Comparison of ENCODE assay signal across 8 cellular contexts in genomic region chr20:3766832-3767433, GRCh38. TPM values are rescaled to one million over a fixed set of nuclear protein-coding genes. Genes with fewer than 3 reads are reported as not detected.
DNase-seq lines count a peak whose midpoint lies in the region; ATAC-seq and TF ChIP-seq lines count a peak whose summit lies in the region.

No MANE protein-coding gene starts in this region.

- H3K4me1 ChIP-seq in heart left ventricle (peaks cover 0 to 47% (median 22%) of the 10 kb centered on the region in 12 donors), iPS-15b (ENCODE audit: control insufficient read depth, insufficient read depth, low read length) (peaks cover 3% of the 10 kb centered on the region)

- H3K36me3 ChIP-seq in heart left ventricle = no peaks in the 10 kb centered on the region
- peaks cover 7% of the 10 kb centered on the region for H3K36me3 ChIP-seq in iPS-15b (ENCODE audit: control insufficient read depth, insufficient read depth, low read length)

- H3K27ac ChIP-seq in heart left ventricle = peak overlapping the region in 10 of 12 donors; percentile 24 to 96 (median 84)

- peaks cover 3% of the 10 kb centered on the region for H3K36me3 Mint-ChIP-seq in activated T-helper 2 cell treated with anti-CD3 and anti-CD28 coated beads, Interferon-gamma antibody, Interleukin-2, Interleukin-4, amounts not matched to agents 10 μg/mL and 5 μg/mL and 100 μg/mL, durations not matched to agents 14 hours and 24 hours and 36 hours (ENCODE audit: low read depth)

- H3K9me3 Mint-ChIP-seq in activated T-helper 2 cell treated with anti-CD3 and anti-CD28 coated beads, Interferon-gamma antibody, Interleukin-2, Interleukin-4, amounts not matched to agents 10 μg/mL and 5 μg/mL and 100 μg/mL, durations not matched to agents 14 hours and 24 hours and 36 hours = no peaks in the 10 kb centered on the region

- TF ChIP-seq CTCF in heart left ventricle (IDR thresholded peaks at IDR 0.05) = no peak

- H3K4me1 Mint-ChIP-seq in activated T-helper 2 cell treated with anti-CD3 and anti-CD28 coated beads, Interferon-gamma antibody, Interleukin-2, Interleukin-4, amounts not matched to agents 10 μg/mL and 5 μg/mL and 100 μg/mL, durations not matched to agents 14 hours and 24 hours and 36 hours (ENCODE audit: low read depth) = peaks cover 21% of the 10 kb centered on the region

- H3K4me3 ChIP-seq in heart left ventricle = peak overlapping the region; percentile 33 to 78 (median 69)
- peak overlapping the region; percentile 68 for H3K4me3 ChIP-seq in iPS-15b (ENCODE audit: low read depth, low read length)

- no peak overlapping the region for H3K27ac Mint-ChIP-seq in activated T-helper 2 cell treated with anti-CD3 and anti-CD28 coated beads, Interferon-gamma antibody, Interleukin-2, Interleukin-4, amounts not matched to agents 10 μg/mL and 5 μg/mL and 100 μg/mL, durations not matched to agents 14 hours and 24 hours and 36 hours

- ATAC-seq in heart left ventricle = peak in 1 of 4 donors; percentile 1
- no peak for ATAC-seq in stimulated activated naive CD8-positive, alpha-beta T cell treated with anti-CD3 and anti-CD28 coated beads, Interleukin-15, Interleukin-2, amounts not matched to agents 100 U/mL and 50 U/mL, for 24 hours
- ATAC-seq in GM18861 (IDR thresholded peaks at IDR 0.05; ENCODE audit: unreplicated experiment) = no peak
- no peak for ATAC-seq in HG02970 (IDR thresholded peaks at IDR 0.05; ENCODE audit: low FRiP score, unreplicated experiment)

- no peak for TF ChIP-seq POLR2A in heart left ventricle (IDR thresholded peaks at IDR 0.05)

- intact Hi-C loops in heart left ventricle (cut with DNase I) = loop anchor here in 4 of 10 donors (5.0 kb wide), 3 partner anchors 50 to 90 kb away; partner anchors contain the start of gene SIGLEC1 (in 1 of the 4)
- intact Hi-C loops in cardiac septum (cut with DNase I) = loop anchor here (5.0 kb wide), 2 partner anchors 55 to 90 kb away; partner anchors contain the start of gene SIGLEC1
- intact Hi-C loops in activated T-helper 2 cell treated with anti-CD3 and anti-CD28 coated beads, Interferon-gamma antibody, Interleukin-2, Interleukin-4, amounts not matched to agents 10 μg/mL and 5 μg/mL and 100 μg/mL, durations not matched to agents 14 hours and 24 hours and 36 hours (cut with micrococcal nuclease) = loop anchor here (2.0 to 5.0 kb wide), 2 partner anchors 14 to 360 kb away; partner anchors contain the start of gene DNAAF9

- peak overlapping the region; percentile 86 for H3K4me3 Mint-ChIP-seq in activated T-helper 2 cell treated with anti-CD3 and anti-CD28 coated beads, Interferon-gamma antibody, Interleukin-2, Interleukin-4, amounts not matched to agents 10 μg/mL and 5 μg/mL and 100 μg/mL, durations not matched to agents 14 hours and 24 hours and 36 hours (ENCODE audit: low read depth)

- DNase-seq in heart left ventricle = peak in 2 of 5 donors; percentile 31 to 72
- no peak for DNase-seq in cardiac septum (ENCODE audit: low spot score)
- DNase-seq in activated T-helper 2 cell treated with anti-CD3 and anti-CD28 coated beads, Interferon-gamma antibody, Interleukin-2, Interleukin-4, amounts not matched to agents 10 μg/mL and 5 μg/mL and 100 μg/mL, durations not matched to agents 14 hours and 24 hours and 36 hours (ENCODE audit: low spot score) = no peak
- peak; percentile 41 for DNase-seq in stimulated activated naive CD8-positive, alpha-beta T cell treated with anti-CD3 and anti-CD28 coated beads, Interleukin-15, Interleukin-2, amounts not matched to agents 100 U/mL and 50 U/mL, for 24 hours
- DNase-seq in globus pallidus (ENCODE audit: low spot score) = no peak

- no peaks in the 10 kb centered on the region for H3K27me3 Mint-ChIP-seq in activated T-helper 2 cell treated with anti-CD3 and anti-CD28 coated beads, Interferon-gamma antibody, Interleukin-2, Interleukin-4, amounts not matched to agents 10 μg/mL and 5 μg/mL and 100 μg/mL, durations not matched to agents 14 hours and 24 hours and 36 hours (ENCODE audit: low read depth)

- no peaks in the 10 kb centered on the region for H3K27me3 ChIP-seq in heart left ventricle
- peaks cover 5% of the 10 kb centered on the region for H3K27me3 ChIP-seq in iPS-15b (ENCODE audit: control insufficient read depth, insufficient read depth, low read length)

- peak overlapping the region; percentile 60 for H3K9ac ChIP-seq in iPS-15b (ENCODE audit: low read depth, low read length)

- 11 to 19% (median 15%) methylated on average over 14 to 27 of the region's 27 CpGs for WGBS in heart left ventricle, 4 donors

- no peaks in the 10 kb centered on the region for H3K9me3 ChIP-seq in heart left ventricle
- no peaks in the 10 kb centered on the region for H3K9me3 ChIP-seq in iPS-15b (ENCODE audit: control insufficient read depth, insufficient read depth, low read length)

RNA-seq across cellular contexts. Expression of gene ADISSP, which starts 0.6 kb away (rescaled TPM):
- 10 to 100 TPM in 6 of 9 donors, 1 to 10 TPM in 3; 7.8 to 22.2 (median 13.7) TPM for total RNA-seq in heart left ventricle
- 10 to 100 TPM in 1 of 2 donors, 1 to 10 TPM in 1; 9.8 to 19.3 TPM for polyA plus RNA-seq in heart left ventricle
- 9.9 TPM for total RNA-seq in cardiac septum
- 55.8 and 56.3 TPM in 2 replicates for total RNA-seq in activated T-helper 2 cell treated with anti-CD3 and anti-CD28 coated beads, Interferon-gamma antibody, Interleukin-2, Interleukin-4, amounts not matched to agents 10 μg/mL and 5 μg/mL and 100 μg/mL, durations not matched to agents 14 hours and 24 hours and 36 hours

RNA-seq across cellular contexts. Expression of gene SPEF1, which starts 14.3 kb away (rescaled TPM):
- total RNA-seq in heart left ventricle (under 1 TPM in 4 of 9 donors, not detected in 5; 0.18 to 0.65 (median 0.30) TPM), cardiac septum (not detected)
- under 1 TPM; 0.11 to 0.17 TPM for polyA plus RNA-seq in heart left ventricle
- not detected in 2 replicates for total RNA-seq in activated T-helper 2 cell treated with anti-CD3 and anti-CD28 coated beads, Interferon-gamma antibody, Interleukin-2, Interleukin-4, amounts not matched to agents 10 μg/mL and 5 μg/mL and 100 μg/mL, durations not matched to agents 14 hours and 24 hours and 36 hours

RNA-seq across cellular contexts. Expression of gene CENPB, which starts 19.6 kb away (rescaled TPM):
- total RNA-seq in heart left ventricle (100 to 1,000 TPM in 1 of 9 donors, 10 to 100 TPM in 8; 56.2 to 122 (median 74.0) TPM), cardiac septum (79.8 TPM)
- 100 to 1,000 TPM in 1 of 2 donors, 10 to 100 TPM in 1; 77.1 to 105 TPM for polyA plus RNA-seq in heart left ventricle
- 66.1 and 68.9 TPM in 2 replicates for total RNA-seq in activated T-helper 2 cell treated with anti-CD3 and anti-CD28 coated beads, Interferon-gamma antibody, Interleukin-2, Interleukin-4, amounts not matched to agents 10 μg/mL and 5 μg/mL and 100 μg/mL, durations not matched to agents 14 hours and 24 hours and 36 hours

RNA-seq across cellular contexts. Expression of gene CDC25B, which starts 29.2 kb away (rescaled TPM):
- 10 to 100 TPM in 4 of 9 donors, 1 to 10 TPM in 5; 4.0 to 30.4 (median 8.6) TPM for total RNA-seq in heart left ventricle
- 10 to 100 TPM in 1 of 2 donors, 1 to 10 TPM in 1; 6.8 to 17.2 TPM for polyA plus RNA-seq in heart left ventricle
- 9.4 TPM for total RNA-seq in cardiac septum
- total RNA-seq in activated T-helper 2 cell treated with anti-CD3 and anti-CD28 coated beads, Interferon-gamma antibody, Interleukin-2, Interleukin-4, amounts not matched to agents 10 μg/mL and 5 μg/mL and 100 μg/mL, durations not matched to agents 14 hours and 24 hours and 36 hours = 101 and 103 TPM in 2 replicates

RNA-seq across cellular contexts. Expression of gene HSPA12B, which starts 34.4 kb away (rescaled TPM):
- total RNA-seq in heart left ventricle (10 to 100 TPM; 10.4 to 35.7 (median 14.3) TPM), cardiac septum (9.2 TPM)
- 10 to 100 TPM; 11.8 to 17.3 TPM for polyA plus RNA-seq in heart left ventricle
- total RNA-seq in activated T-helper 2 cell treated with anti-CD3 and anti-CD28 coated beads, Interferon-gamma antibody, Interleukin-2, Interleukin-4, amounts not matched to agents 10 μg/mL and 5 μg/mL and 100 μg/mL, durations not matched to agents 14 hours and 24 hours and 36 hours = 0.05 TPM in 1 of 2 replicates, not detected in the other
